In the genomic region with DNA sequence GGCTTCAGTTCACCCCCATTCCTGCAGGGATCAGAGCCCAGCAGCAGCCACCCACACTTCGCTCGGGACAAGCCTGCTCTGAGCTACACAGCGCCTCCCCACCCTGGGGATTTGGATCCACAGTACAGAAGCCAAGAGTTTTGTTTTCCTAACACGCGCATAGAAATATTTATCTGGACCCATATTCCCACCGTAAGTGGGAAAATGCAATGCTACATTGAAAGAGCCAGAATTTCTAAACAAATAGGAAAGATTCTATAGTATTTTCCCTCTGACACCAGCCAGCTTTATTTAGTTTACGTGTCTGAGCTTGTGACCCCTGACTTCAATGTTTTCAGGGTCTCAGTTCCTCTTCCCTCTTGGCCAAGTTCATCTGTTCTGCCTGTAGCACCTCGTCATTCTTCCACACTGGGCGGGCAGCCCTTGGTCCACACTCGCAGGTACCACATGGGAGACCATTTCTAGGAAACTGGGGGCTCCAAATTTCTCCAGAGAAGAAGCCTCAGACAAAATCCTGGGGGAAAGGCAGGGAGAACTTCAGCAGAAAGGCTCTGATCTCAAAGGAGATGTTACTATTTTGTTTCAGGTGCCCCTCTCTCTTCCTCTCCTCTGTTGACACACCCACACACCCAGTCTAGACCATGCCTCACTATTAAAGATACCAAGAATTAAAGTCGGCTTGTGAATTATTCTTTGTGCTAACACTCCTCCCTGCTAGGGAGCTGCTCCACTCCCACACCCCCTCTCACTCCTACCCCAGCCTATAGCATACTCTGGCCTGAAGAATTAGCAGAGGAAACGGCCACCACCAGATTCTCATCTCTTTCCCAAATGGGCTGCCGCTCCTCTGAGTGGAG, we compare ENCODE assay signal across 14 cellular contexts.
A peak's percentile ranks its signal among the peaks of the same experiment; 100 is the strongest.
DNase-seq lines count a peak whose midpoint lies in the region; ATAC-seq and TF ChIP-seq lines count a peak whose summit lies in the region.
"Had no signal": no experiment of that assay in that cellular context is flagged by ENCODE, and none has a peak within 500 bp of the region (broad histone marks: within the 10 kb centered on the region; RNA-seq: fewer than 3 reads in every experiment).

No MANE protein-coding gene starts in this region.

- peak overlapping the region; percentile 72 for H3K27ac Mint-ChIP-seq in stimulated activated memory B cell treated with anti-CD40 and anti-IgM and Interleukin-4, amounts not matched to agents 10 μg/mL and 1 μg/mL and 100 μg/mL, for 72 hours
- H3K27ac Mint-ChIP-seq: activated naive CD4-positive, alpha-beta T cell treated with anti-CD3 and anti-CD28 coated beads, Interleukin-2, amount 50 U/mL, for 72 hours had no signal

- H3K27me3 ChIP-seq in Panc1 (ENCODE audit: control insufficient read depth, insufficient read depth, low read length), result no peaks in the 10 kb centered on the region

- intact Hi-C loops in Panc1 (cut with micrococcal nuclease; ENCODE audit: unreplicated experiment) (no loop called here), head of caudate nucleus (cut with DNase I) (no loop called here)

- POLR2A ChIA-PET in Panc1 (lab: Charles Lee), result no interaction called here

- ATAC-seq in GM18868 (IDR thresholded peaks at IDR 0.05; ENCODE audit: unreplicated experiment), result peak; percentile 64
- peak; percentile 46 for ATAC-seq in GM21786 (IDR thresholded peaks at IDR 0.05; ENCODE audit: unreplicated experiment)
- ATAC-seq in Panc1, result 0 out of 2 replicates have a peak, but pooled peaks have one; percentile 42
- ATAC-seq in stimulated activated memory B cell treated with anti-CD40 and anti-IgM and Interleukin-4, amounts not matched to agents 10 μg/mL and 1 μg/mL and 100 μg/mL, for 72 hours, result peak; percentile 84
- ATAC-seq: activated naive CD4-positive, alpha-beta T cell treated with anti-CD3 and anti-CD28 coated beads, Interleukin-2, amount 50 U/mL, for 72 hours; left lobe of liver had no signal

- H3K4me3 ChIP-seq in Panc1 (ENCODE audit: low read depth in 2 of 2, low read length in 2 of 2), result no peak overlapping the region

- no peaks in the 10 kb centered on the region for H3K36me3 Mint-ChIP-seq in stimulated activated memory B cell treated with anti-CD40 and anti-IgM and Interleukin-4, amounts not matched to agents 10 μg/mL and 1 μg/mL and 100 μg/mL, for 72 hours
- H3K36me3 Mint-ChIP-seq: activated naive CD4-positive, alpha-beta T cell treated with anti-CD3 and anti-CD28 coated beads, Interleukin-2, amount 50 U/mL, for 72 hours had no signal

- H3K36me3 ChIP-seq in Panc1 (ENCODE audit: control insufficient read depth, insufficient read depth, low read length), result no peaks in the 10 kb centered on the region

- CTCF ChIA-PET in Panc1 (lab: Charles Lee), result no interaction called here

- no peak overlapping the region for H3K27ac ChIP-seq in Panc1 (ENCODE audit: low read length)
- H3K27ac ChIP-seq: VCaP had no signal

- peaks cover 33% of the 10 kb centered on the region for H3K4me1 Mint-ChIP-seq in stimulated activated memory B cell treated with anti-CD40 and anti-IgM and Interleukin-4, amounts not matched to agents 10 μg/mL and 1 μg/mL and 100 μg/mL, for 72 hours

- DNase-seq in Panc1 (ENCODE audit: low read depth, low spot score), result no peak
- no peak for DNase-seq in NCI-H82 treated with DMSO at 0.1 percent for 48 hours (lab: John Stamatoyannopoulos, UW; ENCODE audit: unreplicated experiment)
- no peak for DNase-seq in head of caudate nucleus
- DNase-seq in NCI-H2029 treated with DMSO at 0.1 percent for 48 hours (lab: John Stamatoyannopoulos, UW), result no peak
- DNase-seq: activated CD8-positive, alpha-beta memory T cell treated with anti-CD3 and anti-CD28 coated beads, Interleukin-2, amount 50 U/mL, for 4 hours; caudate nucleus; COR-L47 had no signal

- no peak for TF ChIP-seq CTCF in Panc1 (IDR thresholded peaks at IDR 0.05)

- peak overlapping the region; percentile 37 for H3K4me3 Mint-ChIP-seq in stimulated activated memory B cell treated with anti-CD40 and anti-IgM and Interleukin-4, amounts not matched to agents 10 μg/mL and 1 μg/mL and 100 μg/mL, for 72 hours
- H3K4me3 Mint-ChIP-seq: neural crest cell had no signal

- no TSS peak for BruUV-seq in Panc1 (replicated peaks; lab: Mats Ljungman, UMichigan)

- no peaks in the 10 kb centered on the region for H3K9me3 ChIP-seq in Panc1 (ENCODE audit: control insufficient read depth, insufficient read depth, low read depth, low read length)

- H3K27me3 Mint-ChIP-seq in stimulated activated memory B cell treated with anti-CD40 and anti-IgM and Interleukin-4, amounts not matched to agents 10 μg/mL and 1 μg/mL and 100 μg/mL, for 72 hours, result no peaks in the 10 kb centered on the region

- peaks cover 4% of the 10 kb centered on the region for H3K9me3 Mint-ChIP-seq in stimulated activated memory B cell treated with anti-CD40 and anti-IgM and Interleukin-4, amounts not matched to agents 10 μg/mL and 1 μg/mL and 100 μg/mL, for 72 hours

- no peaks in the 10 kb centered on the region for H3K4me1 ChIP-seq in Panc1 (ENCODE audit: control insufficient read depth, insufficient read depth, low read length)

- in situ Hi-C loops in Panc1 (cut with HindIII; ENCODE audit: low pct_unique_long_range_greater_than_20kb, low sequenced_read_pairs), result no loop called here
